In genomic region chr1:70318191-70318590, GRCh38 we compare ENCODE assay signal across 25 cellular contexts.
"Had no signal": no experiment of that assay in that cellular context is flagged by ENCODE, and none has a peak within 500 bp of the region (broad histone marks: within the 10 kb centered on the region; RNA-seq: fewer than 3 reads in every experiment).

No MANE protein-coding gene starts in this region.

- H3K36me3 ChIP-seq: right atrium auricular region, thyroid gland had no signal

- H3K9me3 ChIP-seq: ascending aorta, esophagus squamous epithelium, gastroesophageal sphincter, pancreas, psoas muscle, right atrium auricular region, thyroid gland had no signal

- H3K4me3 Mint-ChIP-seq: activated CD8-positive, alpha-beta T cell treated with anti-CD3 and anti-CD28 coated beads, Interleukin-2, amount 10 ng/mL, durations not matched to agents 7 days and 5 days; central memory CD8-positive, alpha-beta T cell; endodermal cell; memory B cell; nephron progenitor cell; stimulated activated naive CD8-positive, alpha-beta T cell treated with anti-CD3 and anti-CD28 coated beads, Interleukin-15, Interleukin-2, amounts not matched to agents 100 ng/mL and 50 ng/mL, for 24 hours had no signal

- H3K36me3 Mint-ChIP-seq: activated naive CD4-positive, alpha-beta T cell treated with anti-CD3 and anti-CD28 coated beads, Interleukin-2, amount 50 U/mL, for 72 hours had no signal

- H3K27ac Mint-ChIP-seq: activated CD8-positive, alpha-beta T cell treated with anti-CD3 and anti-CD28 coated beads, Interleukin-2, amount 10 ng/mL, durations not matched to agents 7 days and 5 days; activated naive CD4-positive, alpha-beta T cell treated with anti-CD3 and anti-CD28 coated beads, Interleukin-2, amount 50 U/mL, for 72 hours; endodermal cell; memory B cell; nephron progenitor cell; stimulated activated naive CD8-positive, alpha-beta T cell treated with anti-CD3 and anti-CD28 coated beads, Interleukin-15, Interleukin-2, amounts not matched to agents 100 ng/mL and 50 ng/mL, for 24 hours had no signal

- H3K27me3 ChIP-seq: ascending aorta, esophagus squamous epithelium, gastroesophageal sphincter, pancreas, right atrium auricular region, thyroid gland had no signal

- H3K4me1 ChIP-seq: ascending aorta, gastroesophageal sphincter, psoas muscle, thyroid gland had no signal

- H3K27ac ChIP-seq: ascending aorta, coronary artery, esophagus squamous epithelium, gastroesophageal sphincter, pancreas, psoas muscle, right atrium auricular region, thyroid gland, VCaP had no signal

- H3K4me3 ChIP-seq: ascending aorta, coronary artery, esophagus squamous epithelium, gastroesophageal sphincter, pancreas, psoas muscle, right atrium auricular region, thyroid gland had no signal

- H3K27me3 Mint-ChIP-seq: central memory CD8-positive, alpha-beta T cell; memory B cell; stimulated activated naive CD8-positive, alpha-beta T cell treated with anti-CD3 and anti-CD28 coated beads, Interleukin-15, Interleukin-2, amounts not matched to agents 100 ng/mL and 50 ng/mL, for 24 hours had no signal

- FAIRE-seq: islet of Langerhans, pancreas had no signal

- H3K4me1 Mint-ChIP-seq: endodermal cell, nephron progenitor cell had no signal

- H3K9me3 Mint-ChIP-seq: activated naive CD4-positive, alpha-beta T cell treated with anti-CD3 and anti-CD28 coated beads, Interleukin-2, amount 50 U/mL, for 72 hours; central memory CD8-positive, alpha-beta T cell; endodermal cell; memory B cell; nephron progenitor cell; stimulated activated naive CD8-positive, alpha-beta T cell treated with anti-CD3 and anti-CD28 coated beads, Interleukin-15, Interleukin-2, amounts not matched to agents 100 ng/mL and 50 ng/mL, for 24 hours had no signal

- DNase-seq: activated CD4-positive, alpha-beta T cell treated with anti-CD3 and anti-CD28 coated beads for 1 hour; activated CD4-positive, alpha-beta T cell treated with anti-CD3 and anti-CD28 coated beads, Interleukin-2, amount 50 U/mL, for 1 hour; activated CD8-positive, alpha-beta T cell treated with anti-CD3 and anti-CD28 coated beads, Interleukin-2, amount 10 ng/mL, durations not matched to agents 7 days and 5 days; activated T-cell treated with anti-CD3 and anti-CD28 coated beads, Interleukin-2, amount 50 U/mL, for 1 hour; endodermal cell; esophagus squamous epithelium; head of caudate nucleus; hypothalamus; left cardiac atrium; nephron progenitor cell; pancreas; psoas muscle; stimulated activated CD4-positive, alpha-beta T cell treated with anti-CD3 and anti-CD28 coated beads, Interleukin-4, amount 100 ng/mL, for 4 hours; substantia nigra; thyroid gland had no signal
